In the genomic region with DNA sequence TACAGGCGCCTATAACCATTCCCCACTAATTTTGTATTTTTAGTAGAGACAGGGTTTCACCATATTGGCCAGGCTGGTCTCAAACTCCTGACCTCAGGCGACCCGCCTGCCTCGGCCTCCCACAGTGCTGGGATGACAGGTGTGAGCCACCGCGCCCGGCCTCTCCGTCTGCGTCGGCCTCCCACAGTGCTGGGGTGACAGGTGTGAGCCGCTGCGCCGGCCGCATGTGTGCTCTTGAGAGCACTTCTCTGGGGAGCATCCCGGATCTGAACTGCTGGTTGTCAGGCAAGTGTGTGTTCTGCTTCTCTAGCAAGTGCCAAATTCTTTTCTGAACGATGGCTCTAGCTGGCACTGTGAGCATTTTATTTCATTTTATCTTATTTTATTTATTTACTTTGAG, we compare ENCODE assay signal across 1 cellular context.
TF ChIP-seq lines count a peak whose summit lies in the region.

No MANE protein-coding gene starts in this region.

TF ChIP-seq in A549, 52 proteins besides CTCF, POLR2A, EP300 and RAD21 (continued from another document):
- TF ChIP-seq EHF (CRISPR knock-in tag; IDR thresholded peaks at IDR 0.05) = no peak
- TF ChIP-seq JUNB (IDR thresholded peaks at IDR 0.05) = no peak
- TF ChIP-seq, protein P1, sequence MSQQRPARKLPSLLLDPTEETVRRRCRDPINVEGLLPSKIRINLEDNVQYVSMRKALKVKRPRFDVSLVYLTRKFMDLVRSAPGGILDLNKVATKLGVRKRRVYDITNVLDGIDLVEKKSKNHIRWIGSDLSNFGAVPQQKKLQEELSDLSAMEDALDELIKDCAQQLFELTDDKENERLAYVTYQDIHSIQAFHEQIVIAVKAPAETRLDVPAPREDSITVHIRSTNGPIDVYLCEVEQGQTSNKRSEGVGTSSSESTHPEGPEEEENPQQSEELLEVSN (IDR thresholded peaks at IDR 0.05; ENCODE audit: borderline replicate concordance, low read depth) = no peak
- TF ChIP-seq BHLHE40 (IDR thresholded peaks at IDR 0.05; ENCODE audit: low read depth, low read length) = no peak
